Comparison of ENCODE assay signal across 15 cellular contexts in genomic region chr13:26465514-26465913, GRCh38.
"Had no signal": no experiment of that assay in that cellular context is flagged by ENCODE, and none has a peak within 500 bp of the region (broad histone marks: within the 10 kb centered on the region; RNA-seq: fewer than 3 reads in every experiment).

No MANE protein-coding gene starts in this region.

- DNase-seq: activated CD4-positive, CD25-positive, alpha-beta regulatory T cell; activated naive CD4-positive, alpha-beta T cell treated with anti-CD3 and anti-CD28 coated beads, Interleukin-2, amount 50 U/mL, for 16 hours; activated T-cell treated with anti-CD3 and anti-CD28 coated beads, Interleukin-2, amount 50 U/mL, for 1 hour; cerebellar nuclear complex; endodermal cell; glutamatergic neuron; left lung; naive B cell; retina; spleen; stimulated activated CD4-positive, alpha-beta T cell treated with anti-CD3 and anti-CD28 coated beads, Interleukin-1b, Interleukin-23, amount 100 ng/mL, for 48 hours; transverse colon had no signal

- H3K4me1 ChIP-seq: left lung, parathyroid adenoma, spleen, transverse colon had no signal

- H3K79me2 ChIP-seq: parathyroid adenoma had no signal

- H3K4me3 ChIP-seq: left lung, spleen, transverse colon had no signal

- H3K9me3 ChIP-seq: left lung, spleen, transverse colon had no signal

- H3K36me3 ChIP-seq: left lung, spleen, transverse colon had no signal

- H3K9ac ChIP-seq: parathyroid adenoma had no signal

- ATAC-seq: esophagus mucosa; left lung; stimulated activated memory B cell treated with anti-CD40 and anti-IgM and Interleukin-4, amounts not matched to agents 10 μg/mL and 1 μg/mL and 100 μg/mL, for 72 hours had no signal

- H2AFZ ChIP-seq: parathyroid adenoma had no signal

- H3K27ac ChIP-seq: left lung, parathyroid adenoma, spleen, transverse colon had no signal

- H3K27me3 ChIP-seq: transverse colon had no signal
